8 cellular contexts compared by ENCODE assay signal in genomic region chr1:212967767-212968166, GRCh38. TPM values are rescaled to one million over a fixed set of nuclear protein-coding genes. Genes with fewer than 3 reads are reported as not detected.
A peak's percentile ranks its signal among the peaks of the same experiment; 100 is the strongest.
DNase-seq lines count a peak whose midpoint lies in the region; ATAC-seq, FAIRE-seq and TF ChIP-seq lines count a peak whose summit lies in the region.

No MANE protein-coding gene starts in this region.

- no peak overlapping the region for H3K27ac ChIP-seq in caudate nucleus (ENCODE audit: low read depth, low read length)

- no peak overlapping the region for H3K4me3 ChIP-seq in BE2C (ENCODE audit: low read depth, low read length)
- no peak overlapping the region for H3K4me3 ChIP-seq in Jurkat, Clone E6-1 (ENCODE audit: low read length)

- TF ChIP-seq CTCF in BE2C (IDR thresholded peaks at IDR 0.05; ENCODE audit: low read depth, low read length), result peak; percentile 78

- no peaks in the 10 kb centered on the region for H3K4me1 ChIP-seq in BE2C

- H3K9me3 ChIP-seq in BE2C, result no peaks in the 10 kb centered on the region

- H3K36me3 ChIP-seq in BE2C, result no peaks in the 10 kb centered on the region

- ATAC-seq in GM18858 (IDR thresholded peaks at IDR 0.05; ENCODE audit: unreplicated experiment), result peak; percentile 68
- no peak for ATAC-seq in GM19324 (IDR thresholded peaks at IDR 0.05; ENCODE audit: low FRiP score, unreplicated experiment)
- ATAC-seq in GM19395 (IDR thresholded peaks at IDR 0.05; ENCODE audit: unreplicated experiment), result no peak

- DNase-seq in BE2C, result peak; percentile 30
- DNase-seq in Jurkat, Clone E6-1 (ENCODE audit: low read depth, low spot score), result peak; percentile 37
- DNase-seq in iris pigment epithelial cell (ENCODE audit: low read depth), result peak; percentile 60
- DNase-seq in caudate nucleus (lab: John Stamatoyannopoulos, UW), result no peak

- peak; percentile 58 for FAIRE-seq in TTC549 (lab: Jason Lieb, UNC)

- H3K27me3 ChIP-seq in BE2C, result no peaks in the 10 kb centered on the region

RNA-seq across cellular contexts. Expression of gene VASH2, which starts 17.4 kb away (rescaled TPM):
- 7.1 TPM for polyA plus RNA-seq in BE2C (2012; ENCODE audit: insufficient read depth, insufficient read length, low read depth)
- polyA plus RNA-seq in Jurkat, Clone E6-1 (2012; ENCODE audit: insufficient read depth, insufficient read length), result 20.5 TPM

RNA-seq across cellular contexts. Expression of gene ANGEL2, which starts 47.9 kb away (rescaled TPM):
- 23.7 TPM for polyA plus RNA-seq in BE2C (2012; ENCODE audit: insufficient read depth, insufficient read length, low read depth)
- 19.6 TPM for polyA plus RNA-seq in Jurkat, Clone E6-1 (2012; ENCODE audit: insufficient read depth, insufficient read length)

Comparison
In these comparisons a context has a peak if more than half of its experiments do, and no peak if none do; other contexts are left out.
1. DNase-seq: peak in BE2C (single experiment), Jurkat, Clone E6-1 (single experiment) and iris pigment epithelial cell (single experiment); none in caudate nucleus (0 of 61).